Comparison of ENCODE assay signal across 8 cellular contexts in genomic region chr12:27014859-27015729, GRCh38. TPM values are rescaled to one million over a fixed set of nuclear protein-coding genes. Genes with fewer than 3 reads are reported as not detected.
DNase-seq lines count a peak whose midpoint lies in the region; ATAC-seq and TF ChIP-seq lines count a peak whose summit lies in the region.

No MANE protein-coding gene starts in this region.

- H3K27me3 ChIP-seq in MM.1S (replicated peaks; ENCODE audit: insufficient read depth, low read length), result no peaks in the 10 kb centered on the region

- no peaks in the 10 kb centered on the region for H4K20me1 ChIP-seq in MM.1S (ENCODE audit: insufficient read depth, low read length)

- H3K36me3 ChIP-seq in MM.1S (replicated peaks; ENCODE audit: insufficient read depth, low read length), result no peaks in the 10 kb centered on the region

- ATAC-seq in naive B cell (ENCODE audit: low read depth in 2 of 2), result no peak
- no peak for ATAC-seq in GM19395 (IDR thresholded peaks at IDR 0.05; ENCODE audit: unreplicated experiment)
- ATAC-seq in HG03095 (IDR thresholded peaks at IDR 0.05; ENCODE audit: unreplicated experiment), result no peak

- peak overlapping the region; percentile 58 for H3K4me3 ChIP-seq in MM.1S (ENCODE audit: low read length)
- peak overlapping the region; percentile 89 for H3K4me3 ChIP-seq in choroid plexus epithelial cell (ENCODE audit: low read depth, low read length)

- no peak for TF ChIP-seq CTCF in MM.1S (IDR thresholded peaks at IDR 0.05; ENCODE audit: low read length)
- TF ChIP-seq CTCF in choroid plexus epithelial cell (conservative IDR thresholded peaks at IDR 0.05; ENCODE audit: low read depth, low read length), result peak; percentile 4

- H3K79me2 ChIP-seq in MM.1S (ENCODE audit: low read length), result peaks cover 28% of the 10 kb centered on the region

- H3K4me3 Mint-ChIP-seq in naive B cell, result peak overlapping the region; percentile 82 to 96 (median 92)

- DNase-seq in GF-D8 (lab: John Stamatoyannopoulos, UW), result peak; percentile 51
- DNase-seq in MM.1S, result no peak
- DNase-seq in choroid plexus epithelial cell (ENCODE audit: low read depth), result no peak
- no peak for DNase-seq in naive B cell
- no peak for DNase-seq in SKM-1 treated with dmso at 0.1 percent for 144 hours (lab: John Stamatoyannopoulos, UW; ENCODE audit: unreplicated experiment)
- DNase-seq in AG08395 (ENCODE audit: low spot score), result no peak

- H3K4me2 ChIP-seq in MM.1S (ENCODE audit: low read depth, low read length), result peak overlapping the region; percentile 97

- H3K36me3 Mint-ChIP-seq in naive B cell, result no peaks in the 10 kb centered on the region

- peak overlapping the region; percentile 95 for H3K27ac ChIP-seq in MM.1S (ENCODE audit: low read length)

- H3K9ac ChIP-seq in MM.1S (ENCODE audit: low read length), result peak overlapping the region; percentile 81

- H3K27me3 Mint-ChIP-seq in naive B cell, result no peaks in the 10 kb centered on the region

- H3K27ac Mint-ChIP-seq in naive B cell, result peak overlapping the region; percentile 96 to 98 (median 97)

- H3F3A ChIP-seq in MM.1S (ENCODE audit: insufficient read depth, low read length), result peaks cover 13% of the 10 kb centered on the region

- peak overlapping the region; percentile 85 for H2AFZ ChIP-seq in MM.1S (ENCODE audit: low read length)

- no peaks in the 10 kb centered on the region for H3K9me2 ChIP-seq in MM.1S (replicated peaks; ENCODE audit: insufficient read depth, low read length)

- peaks cover 17 to 46% (median 28%) of the 10 kb centered on the region in 3 donors for H3K4me1 Mint-ChIP-seq in naive B cell

- H3K9me3 ChIP-seq in MM.1S (replicated peaks; ENCODE audit: insufficient read depth, low read length), result no peaks in the 10 kb centered on the region

- H3K4me1 ChIP-seq in MM.1S (ENCODE audit: low read length), result peaks cover 23% of the 10 kb centered on the region

- H3K9me3 Mint-ChIP-seq in naive B cell, result peaks cover 0 to 2% (median 0%) of the 10 kb centered on the region in 7 donors

RNA-seq across cellular contexts. Expression of gene TM7SF3, which starts 0.9 kb away (rescaled TPM):
- 10 to 100 TPM; 41.7 to 94.0 (median 56.9) TPM for polyA plus RNA-seq in naive B cell (ENCODE audit: low read depth in 6 of 6)

RNA-seq across cellular contexts. Expression of gene MED21, which starts 7.3 kb away (rescaled TPM):
- polyA plus RNA-seq in naive B cell (ENCODE audit: low read depth in 6 of 6), result 10 to 100 TPM; 14.6 to 30.2 (median 25.2) TPM
